In genomic region chr3:107368999-107369398, GRCh38 we compare ENCODE assay signal across 28 cellular contexts. TPM values are rescaled to one million over a fixed set of nuclear protein-coding genes. Genes with fewer than 3 reads are reported as not detected.
"Had no signal": no experiment of that assay in that cellular context is flagged by ENCODE, and none has a peak within 500 bp of the region (broad histone marks: within the 10 kb centered on the region; RNA-seq: fewer than 3 reads in every experiment).

No MANE protein-coding gene starts in this region.

- H3K27me3 ChIP-seq: brain microvascular endothelial cell, cardiac muscle cell, Peyer's patch had no signal

- H3K36me3 Mint-ChIP-seq: activated naive CD8-positive, alpha-beta T cell; T-cell had no signal

- H3K27ac Mint-ChIP-seq: activated CD4-positive, alpha-beta memory T cell treated with anti-CD3 and anti-CD28 coated beads, Interleukin-2, amount 10 ng/mL, durations not matched to agents 7 days and 5 days; activated CD4-positive, alpha-beta T cell treated with anti-CD3 and anti-CD28 coated beads for 36 hours; activated naive CD4-positive, alpha-beta T cell treated with anti-CD3 and anti-CD28 coated beads for 36 hours; activated naive CD8-positive, alpha-beta T cell; activated T-helper 17 cell treated with anti-CD3 and anti-CD28 coated beads, Interleukin-2, amount 50 U/mL, for 72 hours; T-cell had no signal

- ATAC-seq: activated CD4-positive, alpha-beta T cell treated with anti-CD3 and anti-CD28 coated beads for 36 hours; activated T-helper 17 cell treated with anti-CD3 and anti-CD28 coated beads, Interleukin-2, amount 50 U/mL, for 72 hours; T-cell had no signal

- H3K27ac ChIP-seq: brain microvascular endothelial cell, cardiac muscle cell, Peyer's patch, WERI-Rb-1 had no signal

- DNase-seq: activated CD4-positive, alpha-beta memory T cell treated with anti-CD3 and anti-CD28 coated beads, Interleukin-2, amount 10 ng/mL, durations not matched to agents 7 days and 5 days; activated CD4-positive, alpha-beta T cell treated with anti-CD3 and anti-CD28 coated beads for 36 hours; activated CD4-positive, alpha-beta T cell treated with anti-CD3 and anti-CD28 coated beads, Interleukin-2, amount 50 U/mL, for 1 hour; activated gamma-delta T cell; activated naive CD4-positive, alpha-beta T cell treated with anti-CD3 and anti-CD28 coated beads for 36 hours; activated T-cell treated with anti-CD3 and anti-CD28 coated beads for 4 hours; activated T-cell treated with anti-CD3 and anti-CD28 coated beads, Interleukin-2, amount 50 U/mL, for 48 hours; brain microvascular endothelial cell; NCI-H1048; NCI-H146; NCI-H187 treated with DMSO at 0.1 percent for 48 hours; NCI-H2171; NCI-H2227 treated with DMSO at 0.1 percent for 48 hours; NCI-H446 treated with DMSO at 0.1 percent for 48 hours; NCI-H524 treated with DMSO at 0.1 percent for 48 hours; NCI-H774; Peyer's patch; SHP77 treated with DMSO at 0.1 percent for 48 hours; T-cell; T-helper 2 cell; T1000; WERI-Rb-1 had no signal

- H3K36me3 ChIP-seq: brain microvascular endothelial cell, cardiac muscle cell, Peyer's patch, WERI-Rb-1 had no signal

- H3K4me3 ChIP-seq: cardiac muscle cell, Peyer's patch had no signal

- H3K4me1 ChIP-seq: Peyer's patch had no signal

- H3K4me1 Mint-ChIP-seq: activated T-helper 17 cell treated with anti-CD3 and anti-CD28 coated beads, Interleukin-2, amount 50 U/mL, for 72 hours had no signal

- H3K9me3 ChIP-seq: Peyer's patch had no signal

- H3K9me3 Mint-ChIP-seq: activated naive CD4-positive, alpha-beta T cell treated with anti-CD3 and anti-CD28 coated beads for 36 hours; activated T-helper 17 cell treated with anti-CD3 and anti-CD28 coated beads, Interleukin-2, amount 50 U/mL, for 72 hours; T-cell had no signal

- H3K4me3 Mint-ChIP-seq: activated CD4-positive, alpha-beta memory T cell treated with anti-CD3 and anti-CD28 coated beads, Interleukin-2, amount 10 ng/mL, durations not matched to agents 7 days and 5 days; activated CD4-positive, alpha-beta T cell treated with anti-CD3 and anti-CD28 coated beads for 36 hours; activated naive CD4-positive, alpha-beta T cell treated with anti-CD3 and anti-CD28 coated beads for 36 hours; activated naive CD8-positive, alpha-beta T cell; activated T-helper 17 cell treated with anti-CD3 and anti-CD28 coated beads, Interleukin-2, amount 50 U/mL, for 72 hours; T-cell had no signal

RNA-seq across cellular contexts. Expression of gene CCDC54, which starts 8.2 kb away (rescaled TPM):
- total RNA-seq: activated CD4-positive, alpha-beta memory T cell treated with anti-CD3 and anti-CD28 coated beads, Interleukin-2, amount 10 ng/mL, durations not matched to agents 7 days and 5 days; activated CD4-positive, alpha-beta T cell treated with anti-CD3 and anti-CD28 coated beads for 36 hours; activated CD8-positive, alpha-beta memory T cell treated with anti-CD3 and anti-CD28 coated beads for 36 hours; activated naive CD4-positive, alpha-beta T cell treated with anti-CD3 and anti-CD28 coated beads for 36 hours; activated T-helper 17 cell treated with anti-CD3 and anti-CD28 coated beads, Interleukin-2, amount 50 U/mL, for 72 hours; cardiac muscle cell; OCI-LY7; Peyer's patch; T-cell had no signal
- polyA plus RNA-seq: adipose tissue had no signal
